Comparison of ENCODE assay signal across 10 cellular contexts in genomic region chr17:17841620-17842025, GRCh38. TPM values are rescaled to one million over a fixed set of nuclear protein-coding genes. Genes with fewer than 3 reads are reported as not detected.
DNase-seq lines count a peak whose midpoint lies in the region; ATAC-seq, FAIRE-seq and TF ChIP-seq lines count a peak whose summit lies in the region.
"Had no signal": no experiment of that assay in that cellular context is flagged by ENCODE, and none has a peak within 500 bp of the region (broad histone marks: within the 10 kb centered on the region; RNA-seq: fewer than 3 reads in every experiment).

No MANE protein-coding gene starts in this region.

- H4K8ac ChIP-seq in mesendoderm (ENCODE audit: low read depth, low read length) = no peak overlapping the region

- peak; percentile 57 for ATAC-seq in Right ventricle myocardium inferior
- no peak for ATAC-seq in GM18511 (IDR thresholded peaks at IDR 0.05; ENCODE audit: unreplicated experiment)
- ATAC-seq in GM19328 (IDR thresholded peaks at IDR 0.05; ENCODE audit: unreplicated experiment) = no peak

- no peak overlapping the region for H2BK120ac ChIP-seq in mesendoderm (ENCODE audit: low read depth, low read length)

- H3K23ac ChIP-seq in mesendoderm (ENCODE audit: low read length) = no peak overlapping the region

- H3K79me2 ChIP-seq in mesendoderm (ENCODE audit: control insufficient read depth, insufficient read depth, low read length) = no peaks in the 10 kb centered on the region

- peak overlapping the region; percentile 99 to 100 for H3K27ac ChIP-seq in breast epithelium
- H3K27ac ChIP-seq in mesendoderm (ENCODE audit: low read depth, low read length) = peak overlapping the region; percentile 2
- H3K27ac ChIP-seq in uterus = peak overlapping the region; percentile 97 to 99

- H3K36me3 ChIP-seq in breast epithelium (no peaks in the 10 kb centered on the region), mesendoderm (ENCODE audit: control insufficient read depth, insufficient read depth, low read length) (no peaks in the 10 kb centered on the region), uterus (no peaks in the 10 kb centered on the region)

- H3K18ac ChIP-seq in mesendoderm (ENCODE audit: low read length) = peak overlapping the region; percentile 29

- H2AK5ac ChIP-seq in mesendoderm (ENCODE audit: low read length) = peak overlapping the region; percentile 99

- H3K4me2 ChIP-seq in mesendoderm (ENCODE audit: low read length) = no peak overlapping the region

- peak overlapping the region; percentile 71 for H3K4ac ChIP-seq in mesendoderm (ENCODE audit: low read depth, low read length)

- peak overlapping the region; percentile 98 for H3K56ac ChIP-seq in mesendoderm (ENCODE audit: low read length)

- H3K79me1 ChIP-seq in mesendoderm (ENCODE audit: low read length) = no peaks in the 10 kb centered on the region

- no peak overlapping the region for H2BK15ac ChIP-seq in mesendoderm (replicated peaks; ENCODE audit: low read depth)

- TF ChIP-seq CTCF in breast epithelium (IDR thresholded peaks at IDR 0.05) = no peak
- no peak for TF ChIP-seq CTCF in uterus (IDR thresholded peaks at IDR 0.05)

- no peaks in the 10 kb centered on the region for H3K9me3 ChIP-seq in breast epithelium
- no peaks in the 10 kb centered on the region for H3K9me3 ChIP-seq in uterus

- TF ChIP-seq POLR2A in breast epithelium (IDR thresholded peaks at IDR 0.05) (no peak), uterus (IDR thresholded peaks at IDR 0.05) (no peak), H54 (IDR thresholded peaks at IDR 0.05; ENCODE audit: low read depth, low read length) (no peak)

- no peak for FAIRE-seq in H54 (lab: Jason Lieb, UNC)

- no peak overlapping the region for H2BK5ac ChIP-seq in mesendoderm (ENCODE audit: low read length)

- H3K4me1 ChIP-seq in breast epithelium (peaks cover 12 to 44% of the 10 kb centered on the region in 2 donors), mesendoderm (ENCODE audit: control insufficient read depth, low read depth, low read length) (peaks cover 25% of the 10 kb centered on the region), uterus (peaks cover 17 to 33% of the 10 kb centered on the region in 2 donors)

- peak; percentile 81 for DNase-seq in Right ventricle myocardium inferior (ENCODE audit: missing footprints)
- no peak for DNase-seq in cardiac septum (ENCODE audit: low spot score)
- DNase-seq in breast epithelium (ENCODE audit: low spot score in 2 of 2) = no peak
- peak; percentile 48 for DNase-seq in mesendoderm
- no peak for DNase-seq in uterus
- no peak for DNase-seq in H54 (ENCODE audit: insufficient read length, low spot score)
- DNase-seq: activated CD4-positive, alpha-beta T cell treated with anti-CD3 and anti-CD28 coated beads, Interleukin-2, amount 50 U/mL, for 4 hours; COR-L47 had no signal

- H4K5ac ChIP-seq in mesendoderm (ENCODE audit: low read length) = no peak overlapping the region

- no CpG with 5 or more reads among the region's 1 CpG for WGBS in mesendoderm (ENCODE audit: extremely low coverage, insufficient coverage, low lambda C conversion rate)

- H3K4me3 ChIP-seq in breast epithelium (no peak overlapping the region), mesendoderm (ENCODE audit: low read length) (no peak overlapping the region), uterus (no peak overlapping the region)

- peak overlapping the region; percentile 16 for H3K9ac ChIP-seq in mesendoderm (ENCODE audit: low read length)

- H3K27me3 ChIP-seq in breast epithelium (no peaks in the 10 kb centered on the region), mesendoderm (ENCODE audit: insufficient read depth, low read length, poor library complexity) (no peaks in the 10 kb centered on the region), uterus (no peaks in the 10 kb centered on the region)

- intact Hi-C loops in Right ventricle myocardium inferior (cut with DNase I) = no loop called here
- intact Hi-C loops in cardiac septum (cut with DNase I) = loop anchor here (1.0 to 2.0 kb wide), 2 partner anchors 8 to 27 kb away; no protein-coding TSS in a partner anchor
- intact Hi-C loops in breast epithelium (cut with DNase I; ENCODE audit: low total_unique reads) = no loop called here
- intact Hi-C loops in uterus (cut with DNase I; ENCODE audit: low total_unique reads) = no loop called here

RNA-seq across cellular contexts. Expression of gene SREBF1, which starts 4.8 kb away (rescaled TPM):
- 18.9 TPM for total RNA-seq in Right ventricle myocardium inferior
- total RNA-seq in cardiac septum = 17.1 TPM
- total RNA-seq in breast epithelium = 100 to 1,000 TPM in 1 of 3 donors, 10 to 100 TPM in 2; 39.0 to 119 (median 81.3) TPM
- 59.1 TPM for polyA plus RNA-seq in mesendoderm (2013, experiment 1 of 2)
- polyA plus RNA-seq in mesendoderm (2013, experiment 2 of 2) = 55.4 TPM
- 10 to 100 TPM; 24.8 to 94.6 (median 31.5) TPM for total RNA-seq in uterus

Comparison
In these comparisons a context has a peak if more than half of its experiments do, and no peak if none do; other contexts are left out.
1. DNase-seq: peak in Right ventricle myocardium inferior (single experiment) and mesendoderm (single experiment); none in cardiac septum (single experiment), breast epithelium (0 of 2), uterus (0 of 2) and H54 (single experiment).
2. H3K27ac ChIP-seq: peak in every context shown above with its lines; median percentile 100 in breast epithelium; 98 in uterus; 2 in mesendoderm.